In the genomic region with DNA sequence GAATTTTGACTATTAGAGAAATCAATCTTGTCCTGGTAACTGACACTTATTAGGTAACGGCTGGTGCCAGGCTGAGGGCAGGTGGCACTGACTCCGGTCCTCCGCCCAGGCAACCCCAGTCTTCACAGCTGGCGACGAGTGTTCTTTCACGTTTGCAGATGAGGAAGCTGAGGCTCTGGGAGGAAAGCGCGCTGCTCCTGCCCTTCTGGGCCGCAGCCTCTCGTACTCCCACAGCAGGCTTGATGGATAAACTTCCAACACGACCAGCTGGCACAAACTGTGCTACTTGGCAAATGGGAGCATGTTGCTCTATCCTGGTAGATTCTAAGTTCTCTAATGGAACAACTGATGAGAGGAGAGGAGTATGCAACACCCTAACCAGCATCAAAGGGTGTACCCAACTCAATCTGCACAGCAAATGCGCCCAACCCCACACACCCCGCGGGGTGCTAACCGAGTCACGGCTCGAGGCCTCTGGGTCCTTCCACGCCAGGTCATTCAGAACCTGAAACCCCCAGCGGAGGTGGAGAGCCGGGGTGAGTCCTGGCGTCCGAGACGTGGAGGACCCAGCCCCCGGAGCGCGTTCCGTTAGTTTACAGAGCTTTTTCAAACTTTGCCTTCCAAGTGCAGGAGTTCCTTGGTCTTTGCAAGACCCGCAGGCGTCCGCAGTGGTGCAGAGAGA, we compare ENCODE assay signal across 10 cellular contexts. TPM values are rescaled to one million over a fixed set of nuclear protein-coding genes. Genes with fewer than 3 reads are reported as not detected.
A peak's percentile ranks its signal among the peaks of the same experiment; 100 is the strongest.
DNase-seq lines count a peak whose midpoint lies in the region; ATAC-seq, FAIRE-seq and TF ChIP-seq lines count a peak whose summit lies in the region.
"Had no signal": no experiment of that assay in that cellular context is flagged by ENCODE, and none has a peak within 500 bp of the region (broad histone marks: within the 10 kb centered on the region; RNA-seq: fewer than 3 reads in every experiment).

No MANE protein-coding gene starts in this region.

- H3K4me3 ChIP-seq in H7 (ENCODE audit: insufficient read depth, low read depth, low read length) (peak overlapping the region; percentile 68), keratinocyte (ENCODE audit: control insufficient read depth in 2 of 3, extremely low read depth in 1 of 3, insufficient read depth in 2 of 3, low read depth in 1 of 3, low read length in 3 of 3) (no peak overlapping the region), skin epidermis (peak overlapping the region; percentile 28 to 56 (median 38))

- H3K9me1 ChIP-seq in keratinocyte (ENCODE audit: control insufficient read depth, extremely low read depth, insufficient read depth, low read length) = no peaks in the 10 kb centered on the region

- peaks cover 15% of the 10 kb centered on the region for H3K4me1 Mint-ChIP-seq in activated naive CD8-positive, alpha-beta T cell treated with anti-CD3 and anti-CD28 coated beads for 36 hours

- H3K79me2 ChIP-seq in keratinocyte (ENCODE audit: control insufficient read depth, insufficient read depth, low read length) = no peaks in the 10 kb centered on the region

- in situ Hi-C loops in KBM-7 (cut with MboI; ENCODE audit: low pct_unique_long_range_greater_than_20kb, low sequenced_read_pairs) = no loop called here

- no peak for ATAC-seq in GM18517 (IDR thresholded peaks at IDR 0.05; ENCODE audit: unreplicated experiment)

- dilution Hi-C loops in keratinocyte (cut with MboI; ENCODE audit: extremely low pct_ligation_motif_present, low sequenced_read_pairs) = no loop called here

- no peaks in the 10 kb centered on the region for H3K9me3 ChIP-seq in keratinocyte (ENCODE audit: control insufficient read depth, low read depth, low read length)

- H3K27me3 ChIP-seq in H7 (ENCODE audit: control insufficient read depth, insufficient read depth, low read length) (peaks cover 26% of the 10 kb centered on the region), keratinocyte (ENCODE audit: control insufficient read depth, extremely low read depth, insufficient read depth, low read length) (peaks cover 63% of the 10 kb centered on the region)

- peaks cover 3% of the 10 kb centered on the region for H4K20me1 ChIP-seq in keratinocyte (ENCODE audit: control insufficient read depth, extremely low read depth, insufficient read depth, low read length)

- no peak overlapping the region for H2AFZ ChIP-seq in keratinocyte (ENCODE audit: control insufficient read depth, low read length)

- peaks cover 71% of the 10 kb centered on the region for H3K27me3 Mint-ChIP-seq in activated naive CD8-positive, alpha-beta T cell treated with anti-CD3 and anti-CD28 coated beads for 36 hours

- H3K4me2 ChIP-seq in keratinocyte (ENCODE audit: control insufficient read depth, extremely low read depth, insufficient read depth, low read depth, low read length) = peak overlapping the region; percentile 65

- H3K4me1 ChIP-seq in keratinocyte (ENCODE audit: control insufficient read depth, extremely low read depth, insufficient read depth, low read length) = peaks cover 8% of the 10 kb centered on the region

- no peak for TF ChIP-seq CTCF in keratinocyte (optimal IDR thresholded peaks at IDR 0.05 in 1 of 3, IDR thresholded peaks at IDR 0.05 in 1 of 3, conservative IDR thresholded peaks at IDR 0.05 in 1 of 3; ENCODE audit: extremely low read depth in 1 of 3, insufficient read depth in 2 of 3, low read length in 3 of 3)

- H3K27ac ChIP-seq in keratinocyte (ENCODE audit: control insufficient read depth, insufficient read depth, low read length) = no peak overlapping the region
- H3K27ac ChIP-seq in skin epidermis = peak overlapping the region in 1 of 21 experiments; percentile 12

- H3K36me3 ChIP-seq in H7 (replicated peaks; ENCODE audit: control insufficient read depth, insufficient read depth, low read length) (no peaks in the 10 kb centered on the region), keratinocyte (ENCODE audit: control insufficient read depth in 2 of 2, extremely low read depth in 1 of 2, insufficient read depth in 2 of 2, low read length in 2 of 2) (no peaks in the 10 kb centered on the region)

- DNase-seq in H7 (peak; percentile 53), keratinocyte (ENCODE audit: low read depth, low spot score) (no peak), GDM1 (lab: John Stamatoyannopoulos, UW) (no peak), KBM-7 (no peak), NCI-H2029 (lab: John Stamatoyannopoulos, UW) (no peak)
- no peak for DNase-seq in activated naive CD8-positive, alpha-beta T cell treated with anti-CD3 and anti-CD28 coated beads for 36 hours

- H3K9ac ChIP-seq in keratinocyte (ENCODE audit: control insufficient read depth, extremely low read depth, insufficient read depth, low read length) = no peak overlapping the region

- peak overlapping the region; percentile 37 for H3K4me3 Mint-ChIP-seq in activated naive CD8-positive, alpha-beta T cell treated with anti-CD3 and anti-CD28 coated beads for 36 hours

- no peaks in the 10 kb centered on the region for H3K36me3 Mint-ChIP-seq in activated naive CD8-positive, alpha-beta T cell treated with anti-CD3 and anti-CD28 coated beads for 36 hours

- H3K27ac Mint-ChIP-seq in activated naive CD8-positive, alpha-beta T cell treated with anti-CD3 and anti-CD28 coated beads for 36 hours = no peak overlapping the region

- H3K9me3 Mint-ChIP-seq in activated naive CD8-positive, alpha-beta T cell treated with anti-CD3 and anti-CD28 coated beads for 36 hours = no peaks in the 10 kb centered on the region

- no peak for FAIRE-seq in keratinocyte (lab: Jason Lieb, UNC)
- FAIRE-seq: islet of Langerhans had no signal

RNA-seq across cellular contexts. Expression of a gene that starts 0.5 kb away (rescaled TPM):
- total RNA-seq in H7 (2014; rRNA removed; shearing (Covaris generic)) = 11.6 and 13.0 TPM in 2 replicates
- total RNA-seq in activated naive CD8-positive, alpha-beta T cell treated with anti-CD3 and anti-CD28 coated beads for 36 hours = not detected
- polyA plus RNA-seq in keratinocyte = 0.05 to 0.23 TPM (median 0.07 TPM) in 3 replicates
- not detected for polyA plus RNA-seq in keratinocyte (2011; ENCODE audit: low read depth)
- polyA plus RNA-seq in keratinocyte (2011; cell fraction: cytosol; rRNA removed) = 0.04 and 0.08 TPM in 2 replicates
- polyA plus RNA-seq in keratinocyte (2011; cell fraction: nucleus; rRNA removed) = 0.20 TPM in 1 of 2 replicates, not detected in the other
- polyA plus RNA-seq in keratinocyte (2012; ENCODE audit: low replicate concordance) = 0.14 TPM in 1 of 2 replicates, not detected in the other
- polyA minus RNA-seq in keratinocyte = 0.23 to 0.42 TPM in 2 of 3 replicates, not detected in the other
- not detected for polyA minus RNA-seq in keratinocyte (2011; cell fraction: cytosol; rRNA and poly(A)+ RNA removed)
- polyA minus RNA-seq in keratinocyte (2011; cell fraction: nucleus; rRNA and poly(A)+ RNA removed) = not detected in 2 replicates
- total RNA-seq: OCI-LY7 had no signal

Comparison
In these comparisons a context has a peak if more than half of its experiments do, and no peak if none do; other contexts are left out.
1. H3K4me3 ChIP-seq: peak in H7 (single experiment) and skin epidermis (7 of 7); none in keratinocyte (0 of 3).
2. RNA of a gene that starts 0.5 kb away (total RNA-seq): 11.6 to 13.0 TPM in H7; not detected in activated naive CD8-positive, alpha-beta T cell treated with anti-CD3 and anti-CD28 coated beads for 36 hours; every median in the first group is over 10 times any median in the second.